1 cellular context compared by ENCODE assay signal in the genomic region with DNA sequence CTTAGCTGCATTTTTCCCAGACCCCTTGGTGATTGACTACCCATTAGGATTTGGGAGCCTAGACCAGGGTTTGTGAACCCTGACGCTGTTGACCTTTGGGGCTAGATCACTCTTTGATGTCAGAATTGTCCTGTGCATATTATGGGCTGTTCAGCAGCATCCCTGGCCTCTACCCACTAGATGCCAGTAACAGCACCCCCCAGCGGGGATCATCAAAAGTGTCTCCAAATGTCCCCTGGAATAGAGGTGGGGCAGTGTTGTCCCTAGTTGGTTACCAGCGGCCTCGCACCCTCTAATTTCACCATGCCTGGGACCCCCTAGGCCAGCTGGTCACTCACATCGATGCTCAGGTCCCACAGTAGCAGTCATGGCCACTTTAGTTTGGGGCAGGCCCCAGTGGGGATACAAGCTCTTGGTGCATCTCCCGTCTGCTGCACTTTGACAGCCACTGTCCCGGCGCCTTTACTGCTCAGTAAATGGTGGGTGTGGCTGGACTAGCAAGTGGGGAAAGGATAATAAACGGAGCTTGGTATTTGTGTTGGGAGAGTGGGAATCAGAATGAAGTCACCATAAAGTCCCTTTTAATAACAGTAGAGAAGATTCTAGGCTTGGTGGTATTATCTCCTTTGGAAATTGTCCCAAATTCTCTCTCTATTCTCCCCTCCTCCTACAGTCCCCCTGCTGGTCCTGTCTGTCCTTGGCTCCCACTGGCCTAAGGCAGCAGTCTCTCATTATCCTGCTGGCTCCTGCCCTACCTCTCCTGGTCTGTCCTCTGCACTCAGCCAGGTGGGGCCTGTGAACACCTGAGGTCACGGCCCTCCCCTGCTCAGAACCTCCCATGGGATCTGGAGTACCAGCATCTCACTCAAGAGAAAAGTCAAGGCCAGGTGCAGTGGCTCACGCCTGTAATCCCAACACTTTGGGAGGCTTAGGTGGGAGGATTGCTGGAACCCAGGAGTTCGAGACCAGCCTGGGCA.
TF ChIP-seq lines count a peak whose summit lies in the region.

No MANE protein-coding gene starts in this region.

TF ChIP-seq in GM23338, 12 proteins besides CTCF, POLR2A, EP300 and RAD21 (continued from another document):
- TF ChIP-seq, protein P1, sequence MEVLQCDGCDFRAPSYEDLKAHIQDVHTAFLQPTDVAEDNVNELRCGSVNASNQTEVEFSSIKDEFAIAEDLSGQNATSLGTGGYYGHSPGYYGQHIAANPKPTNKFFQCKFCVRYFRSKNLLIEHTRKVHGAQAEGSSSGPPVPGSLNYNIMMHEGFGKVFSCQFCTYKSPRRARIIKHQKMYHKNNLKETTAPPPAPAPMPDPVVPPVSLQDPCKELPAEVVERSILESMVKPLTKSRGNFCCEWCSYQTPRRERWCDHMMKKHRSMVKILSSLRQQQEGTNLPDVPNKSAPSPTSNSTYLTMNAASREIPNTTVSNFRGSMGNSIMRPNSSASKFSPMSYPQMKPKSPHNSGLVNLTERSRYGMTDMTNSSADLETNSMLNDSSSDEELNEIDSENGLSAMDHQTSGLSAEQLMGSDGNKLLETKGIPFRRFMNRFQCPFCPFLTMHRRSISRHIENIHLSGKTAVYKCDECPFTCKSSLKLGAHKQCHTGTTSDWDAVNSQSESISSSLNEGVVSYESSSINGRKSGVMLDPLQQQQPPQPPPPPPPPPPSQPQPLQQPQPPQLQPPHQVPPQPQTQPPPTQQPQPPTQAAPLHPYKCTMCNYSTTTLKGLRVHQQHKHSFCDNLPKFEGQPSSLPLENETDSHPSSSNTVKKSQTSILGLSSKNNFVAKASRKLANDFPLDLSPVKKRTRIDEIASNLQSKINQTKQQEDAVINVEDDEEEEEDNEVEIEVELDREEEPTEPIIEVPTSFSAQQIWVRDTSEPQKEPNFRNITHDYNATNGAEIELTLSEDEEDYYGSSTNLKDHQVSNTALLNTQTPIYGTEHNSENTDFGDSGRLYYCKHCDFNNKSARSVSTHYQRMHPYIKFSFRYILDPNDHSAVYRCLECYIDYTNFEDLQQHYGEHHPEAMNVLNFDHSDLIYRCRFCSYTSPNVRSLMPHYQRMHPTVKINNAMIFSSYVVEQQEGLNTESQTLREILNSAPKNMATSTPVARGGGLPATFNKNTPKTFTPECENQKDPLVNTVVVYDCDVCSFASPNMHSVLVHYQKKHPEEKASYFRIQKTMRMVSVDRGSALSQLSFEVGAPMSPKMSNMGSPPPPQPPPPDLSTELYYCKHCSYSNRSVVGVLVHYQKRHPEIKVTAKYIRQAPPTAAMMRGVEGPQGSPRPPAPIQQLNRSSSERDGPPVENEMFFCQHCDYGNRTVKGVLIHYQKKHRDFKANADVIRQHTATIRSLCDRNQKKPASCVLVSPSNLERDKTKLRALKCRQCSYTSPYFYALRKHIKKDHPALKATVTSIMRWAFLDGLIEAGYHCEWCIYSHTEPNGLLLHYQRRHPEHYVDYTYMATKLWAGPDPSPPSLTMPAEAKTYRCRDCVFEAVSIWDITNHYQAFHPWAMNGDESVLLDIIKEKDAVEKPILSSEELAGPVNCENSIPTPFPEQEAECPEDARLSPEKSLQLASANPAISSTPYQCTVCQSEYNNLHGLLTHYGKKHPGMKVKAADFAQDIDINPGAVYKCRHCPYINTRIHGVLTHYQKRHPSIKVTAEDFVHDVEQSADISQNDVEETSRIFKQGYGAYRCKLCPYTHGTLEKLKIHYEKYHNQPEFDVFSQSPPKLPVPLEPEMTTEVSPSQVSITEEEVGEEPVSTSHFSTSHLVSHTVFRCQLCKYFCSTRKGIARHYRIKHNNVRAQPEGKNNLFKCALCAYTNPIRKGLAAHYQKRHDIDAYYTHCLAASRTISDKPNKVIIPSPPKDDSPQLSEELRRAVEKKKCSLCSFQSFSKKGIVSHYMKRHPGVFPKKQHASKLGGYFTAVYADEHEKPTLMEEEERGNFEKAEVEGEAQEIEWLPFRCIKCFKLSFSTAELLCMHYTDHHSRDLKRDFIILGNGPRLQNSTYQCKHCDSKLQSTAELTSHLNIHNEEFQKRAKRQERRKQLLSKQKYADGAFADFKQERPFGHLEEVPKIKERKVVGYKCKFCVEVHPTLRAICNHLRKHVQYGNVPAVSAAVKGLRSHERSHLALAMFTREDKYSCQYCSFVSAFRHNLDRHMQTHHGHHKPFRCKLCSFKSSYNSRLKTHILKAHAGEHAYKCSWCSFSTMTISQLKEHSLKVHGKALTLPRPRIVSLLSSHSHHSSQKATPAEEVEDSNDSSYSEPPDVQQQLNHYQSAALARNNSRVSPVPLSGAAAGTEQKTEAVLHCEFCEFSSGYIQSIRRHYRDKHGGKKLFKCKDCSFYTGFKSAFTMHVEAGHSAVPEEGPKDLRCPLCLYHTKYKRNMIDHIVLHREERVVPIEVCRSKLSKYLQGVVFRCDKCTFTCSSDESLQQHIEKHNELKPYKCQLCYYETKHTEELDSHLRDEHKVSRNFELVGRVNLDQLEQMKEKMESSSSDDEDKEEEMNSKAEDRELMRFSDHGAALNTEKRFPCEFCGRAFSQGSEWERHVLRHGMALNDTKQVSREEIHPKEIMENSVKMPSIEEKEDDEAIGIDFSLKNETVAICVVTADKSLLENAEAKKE (CRISPR knock-in tag; IDR thresholded peaks at IDR 0.05): no peak
- TF ChIP-seq NANOG (IDR thresholded peaks at IDR 0.05; ENCODE audit: borderline replicate concordance) (no peak), ZNF331 (CRISPR knock-in tag; IDR thresholded peaks at IDR 0.05; ENCODE audit: low read depth) (no peak), CREB1 (CRISPR knock-in tag; IDR thresholded peaks at IDR 0.05; ENCODE audit: low read depth) (no peak)
- TF ChIP-seq, protein P2, sequence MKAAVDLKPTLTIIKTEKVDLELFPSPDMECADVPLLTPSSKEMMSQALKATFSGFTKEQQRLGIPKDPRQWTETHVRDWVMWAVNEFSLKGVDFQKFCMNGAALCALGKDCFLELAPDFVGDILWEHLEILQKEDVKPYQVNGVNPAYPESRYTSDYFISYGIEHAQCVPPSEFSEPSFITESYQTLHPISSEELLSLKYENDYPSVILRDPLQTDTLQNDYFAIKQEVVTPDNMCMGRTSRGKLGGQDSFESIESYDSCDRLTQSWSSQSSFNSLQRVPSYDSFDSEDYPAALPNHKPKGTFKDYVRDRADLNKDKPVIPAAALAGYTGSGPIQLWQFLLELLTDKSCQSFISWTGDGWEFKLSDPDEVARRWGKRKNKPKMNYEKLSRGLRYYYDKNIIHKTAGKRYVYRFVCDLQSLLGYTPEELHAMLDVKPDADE (IDR thresholded peaks at IDR 0.05): no peak
